In the genomic region with DNA sequence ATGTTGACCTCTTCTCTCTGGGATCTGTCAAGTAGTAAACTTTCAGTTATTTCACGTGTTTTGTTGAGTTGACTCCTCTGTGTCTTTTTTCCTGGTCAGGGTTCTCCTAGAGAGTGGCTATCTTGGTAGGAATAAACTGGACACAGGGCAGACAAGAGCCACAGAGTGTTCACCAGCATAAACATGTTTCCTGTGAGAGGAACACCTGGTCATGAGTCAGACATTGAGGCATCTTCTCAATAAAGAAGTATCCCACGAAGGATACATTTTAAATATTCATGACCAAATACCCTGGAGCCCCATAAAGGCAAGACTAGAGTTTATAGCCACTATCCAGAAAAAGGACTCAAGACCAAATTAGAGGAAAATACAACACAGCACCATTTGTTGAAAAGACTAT, we compare ENCODE assay signal across 31 cellular contexts.
"Had no signal": no experiment of that assay in that cellular context is flagged by ENCODE, and none has a peak within 500 bp of the region (broad histone marks: within the 10 kb centered on the region; RNA-seq: fewer than 3 reads in every experiment).

No MANE protein-coding gene starts in this region.

- H3K27me3 ChIP-seq: adrenal gland, body of pancreas, brain microvascular endothelial cell, breast epithelium, cardiac muscle cell had no signal

- ATAC-seq: activated naive CD4-positive, alpha-beta T cell treated with anti-CD3 and anti-CD28 coated beads, Interleukin-2, amount 50 U/mL, for 72 hours; activated naive CD8-positive, alpha-beta T cell treated with anti-CD3 and anti-CD28 coated beads, Interleukin-2, amount 50 U/mL, for 24 hours; activated T-cell treated with anti-CD3 and anti-CD28 coated beads, Interleukin-2, amount 50 U/mL, for 4 hours; activated T-cell treated with anti-CD3 and anti-CD28 coated beads, Interleukin-2, amount 50 U/mL, for 72 hours; activated T-helper 17 cell treated with anti-CD3 and anti-CD28 coated beads, Interleukin-2, amount 50 U/mL, for 72 hours; body of pancreas had no signal

- DNase-seq: activated effector memory CD4-positive, alpha-beta T cell treated with anti-CD3 and anti-CD28 coated beads, Interleukin-2, amount 50 U/mL, for 16 hours; activated effector memory CD4-positive, alpha-beta T cell treated with Interleukin-2 at 50 U/mL for 16 hours; activated gamma-delta T cell; activated gamma-delta T cell treated with Interleukin-2 at 50 U/mL for 16 hours; activated naive CD4-positive, alpha-beta T cell; activated naive CD4-positive, alpha-beta T cell treated with anti-CD3 and anti-CD28 coated beads for 36 hours; activated naive CD4-positive, alpha-beta T cell treated with anti-CD3 and anti-CD28 coated beads, Interleukin-2, amount 10 ng/mL, durations not matched to agents 7 days and 5 days; activated naive CD4-positive, alpha-beta T cell treated with anti-CD3 and anti-CD28 coated beads, Interleukin-2, amount 50 U/mL, for 16 hours; activated naive CD4-positive, alpha-beta T cell treated with Interleukin-2 at 50 U/mL for 16 hours; activated naive CD8-positive, alpha-beta T cell treated with anti-CD3 and anti-CD28 coated beads for 36 hours; activated naive CD8-positive, alpha-beta T cell treated with anti-CD3 and anti-CD28 coated beads, Interleukin-2, amount 10 ng/mL, durations not matched to agents 7 days and 5 days; activated naive CD8-positive, alpha-beta T cell treated with anti-CD3 and anti-CD28 coated beads, Interleukin-2, amount 50 U/mL, for 24 hours; activated T-cell treated with anti-CD3 and anti-CD28 coated beads, Interleukin-2, amount 50 U/mL, for 1 hour; activated T-cell treated with anti-CD3 and anti-CD28 coated beads, Interleukin-2, amount 50 U/mL, for 24 hours; activated T-cell treated with anti-CD3 and anti-CD28 coated beads, Interleukin-2, amount 50 U/mL, for 4 hours; activated T-cell treated with anti-CD3 and anti-CD28 coated beads, Interleukin-2, amount 50 U/mL, for 48 hours; activated T-cell treated with anti-CD3 and anti-CD28 coated beads, Interleukin-2, amount 50 U/mL, for 72 hours; adrenal gland; amniotic stem cell; amygdala; anterior cingulate cortex; aorta; body of pancreas; caudate nucleus; central memory CD4-positive, alpha-beta T cell; cerebellar nuclear complex had no signal

- H3K4me1 ChIP-seq: adrenal gland, body of pancreas, breast epithelium had no signal

- H3K4me3 ChIP-seq: adrenal gland, body of pancreas, breast epithelium, cardiac muscle cell had no signal

- H3K36me3 ChIP-seq: adrenal gland, brain microvascular endothelial cell, breast epithelium, cardiac muscle cell had no signal

- H3K27ac ChIP-seq: adrenal gland, body of pancreas, brain microvascular endothelial cell, breast epithelium, cardiac muscle cell had no signal
